In the genomic region with DNA sequence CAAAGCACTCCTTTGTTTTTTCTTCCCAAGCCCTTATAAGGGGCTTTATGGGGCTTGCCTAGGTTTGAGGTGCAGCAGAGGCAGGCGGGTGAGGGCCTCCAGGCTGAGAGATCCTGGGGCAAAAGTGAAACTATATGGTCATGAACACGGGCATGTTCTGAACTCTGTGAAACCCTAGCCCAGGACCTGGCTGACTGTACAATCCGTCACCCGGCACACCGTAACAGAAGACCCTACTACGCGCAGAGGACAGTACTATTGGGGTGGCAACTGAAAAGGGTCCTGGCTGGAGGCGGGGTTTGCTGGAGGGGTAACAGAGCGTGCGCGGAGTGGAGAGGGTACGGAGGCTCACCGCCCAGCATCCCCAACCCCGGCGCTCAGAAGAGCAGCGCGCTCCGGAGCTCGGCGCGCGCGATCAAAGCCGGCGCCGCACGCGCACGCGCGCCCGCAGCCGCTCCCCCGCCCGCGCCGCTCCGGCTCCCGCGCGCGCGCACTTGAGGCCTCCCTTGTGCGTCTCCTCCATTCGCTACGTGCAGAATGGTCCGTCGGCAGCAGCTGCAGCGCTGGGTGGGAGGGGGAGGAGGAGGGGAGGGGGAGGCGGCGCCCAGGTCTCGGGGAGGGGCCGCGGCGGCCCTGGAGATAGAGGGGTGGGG, we compare ENCODE assay signal across 9 cellular contexts. TPM values are rescaled to one million over a fixed set of nuclear protein-coding genes. Genes with fewer than 3 reads are reported as not detected.
DNase-seq lines count a peak whose midpoint lies in the region; ATAC-seq, FAIRE-seq and TF ChIP-seq lines count a peak whose summit lies in the region.
"Had no signal": no experiment of that assay in that cellular context is flagged by ENCODE, and none has a peak within 500 bp of the region (broad histone marks: within the 10 kb centered on the region; RNA-seq: fewer than 3 reads in every experiment).

No MANE protein-coding gene starts in this region.

- TF ChIP-seq RAD21 in A549 (conservative IDR thresholded peaks at IDR 0.05 in 1 of 2, IDR thresholded peaks at IDR 0.05 in 1 of 2): 0 out of 5 replicates have a peak, but pooled peaks of 1 of the 2 experiments have one; percentile 9

- no peaks in the 10 kb centered on the region for H3K9me3 ChIP-seq in A549

- CTCF ChIA-PET in A549 (lab: Yijun Ruan, JAX): interaction anchor here (0.6 to 14.0 kb wide), 18 partner anchors 8 to 406 kb away, joined by 3 to 235 read pairs (median 4); partner anchors contain the start of gene VEGFA

- H3K4me1 ChIP-seq in A549: peaks cover 46% of the 10 kb centered on the region

- no peak for TF ChIP-seq CTCF in A549 (IDR thresholded peaks at IDR 0.05)

- H3K27ac ChIP-seq in A549: peak overlapping the region; percentile 87 to 97

- 23% methylated on average over 12 of the region's 55 CpGs for WGBS in A549 (ENCODE audit: missing lambda C conversion rate)

- ATAC-seq in A549 (peak; percentile 67 to 70), HG03439 (IDR thresholded peaks at IDR 0.05; ENCODE audit: unreplicated experiment) (peak; percentile 58)

- TF ChIP-seq EP300 in A549 (IDR thresholded peaks at IDR 0.05): no peak

- POLR2A ChIA-PET in A549 (lab: Yijun Ruan, JAX): interaction anchor here (0.8 to 3.4 kb wide), 3 partner anchors 10 to 303 kb away, joined by 4 to 21 read pairs (median 5); partner anchors contain the start of gene VEGFA

- peak overlapping the region; percentile 40 for H3K4me3 ChIP-seq in A549

- H3K4me2 ChIP-seq in A549: peak overlapping the region; percentile 87

- peak; percentile 35; the same call in 1 of the 2 replicates for TF ChIP-seq POLR2A in A549 (IDR thresholded peaks at IDR 0.05; ENCODE audit: low read length)

- DNase-seq in A549 (ENCODE audit: low read depth in 1 of 2, low spot score in 1 of 2): peak; percentile 72
- DNase-seq in GM19238 (ENCODE audit: insufficient read length, low spot score): peak; percentile 93
- peak; percentile 92 for DNase-seq in activated CD4-positive, alpha-beta T cell treated with anti-CD3 and anti-CD28 coated beads for 48 hours
- peak; percentile 53 for DNase-seq in effector CD4-positive, alpha-beta T cell
- DNase-seq in middle frontal gyrus (ENCODE audit: extremely low spot score, low spot score): peak; percentile 47
- DNase-seq in stimulated activated CD8-positive, alpha-beta memory T cell treated with anti-CD3 and anti-CD28 coated beads, Interleukin-4, amount 100 ng/mL, for 1 hour (ENCODE audit: low read depth in 2 of 2, low spot score in 1 of 2): peak; percentile 25 to 29
- no peak for DNase-seq in DMS 273 treated with DMSO at 0.1 percent for 48 hours (lab: John Stamatoyannopoulos, UW)

- FAIRE-seq in A549 (lab: Jason Lieb, UNC): no peak
- FAIRE-seq: G401.6 had no signal

TF ChIP-seq in A549, 52 proteins besides CTCF, POLR2A, EP300 and RAD21:
- TF ChIP-seq, protein P1, sequence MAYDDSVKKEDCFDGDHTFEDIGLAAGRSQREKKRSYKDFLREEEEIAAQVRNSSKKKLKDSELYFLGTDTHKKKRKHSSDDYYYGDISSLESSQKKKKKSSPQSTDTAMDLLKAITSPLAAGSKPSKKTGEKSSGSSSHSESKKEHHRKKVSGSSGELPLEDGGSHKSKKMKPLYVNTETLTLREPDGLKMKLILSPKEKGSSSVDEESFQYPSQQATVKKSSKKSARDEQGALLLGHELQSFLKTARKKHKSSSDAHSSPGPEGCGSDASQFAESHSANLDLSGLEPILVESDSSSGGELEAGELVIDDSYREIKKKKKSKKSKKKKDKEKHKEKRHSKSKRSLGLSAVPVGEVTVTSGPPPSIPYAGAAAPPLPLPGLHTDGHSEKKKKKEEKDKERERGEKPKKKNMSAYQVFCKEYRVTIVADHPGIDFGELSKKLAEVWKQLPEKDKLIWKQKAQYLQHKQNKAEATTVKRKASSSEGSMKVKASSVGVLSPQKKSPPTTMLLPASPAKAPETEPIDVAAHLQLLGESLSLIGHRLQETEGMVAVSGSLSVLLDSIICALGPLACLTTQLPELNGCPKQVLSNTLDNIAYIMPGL (CRISPR knock-in tag; IDR thresholded peaks at IDR 0.05; ENCODE audit: borderline replicate concordance): no peak
- TF ChIP-seq TFCP2L1 (CRISPR knock-in tag; IDR thresholded peaks at IDR 0.05): no peak
- TF ChIP-seq FOSB (CRISPR knock-in tag; IDR thresholded peaks at IDR 0.05): no peak
- TF ChIP-seq KDM5A (IDR thresholded peaks at IDR 0.05): no peak
- TF ChIP-seq ZC3H11A (IDR thresholded peaks at IDR 0.05): no peak
- TF ChIP-seq BCL3 (IDR thresholded peaks at IDR 0.05): no peak
- TF ChIP-seq MAFK (IDR thresholded peaks at IDR 0.05; ENCODE audit: partially characterized antibody): no peak
- TF ChIP-seq, protein P2, sequence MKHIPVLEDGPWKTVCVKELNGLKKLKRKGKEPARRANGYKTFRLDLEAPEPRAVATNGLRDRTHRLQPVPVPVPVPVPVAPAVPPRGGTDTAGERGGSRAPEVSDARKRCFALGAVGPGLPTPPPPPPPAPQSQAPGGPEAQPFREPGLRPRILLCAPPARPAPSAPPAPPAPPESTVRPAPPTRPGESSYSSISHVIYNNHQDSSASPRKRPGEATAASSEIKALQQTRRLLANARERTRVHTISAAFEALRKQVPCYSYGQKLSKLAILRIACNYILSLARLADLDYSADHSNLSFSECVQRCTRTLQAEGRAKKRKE (CRISPR knock-in tag; IDR thresholded peaks at IDR 0.05; ENCODE audit: low read depth): no peak

RNA-seq across cellular contexts. Expression of gene MRPL14, which starts 54.2 kb away (rescaled TPM):
- polyA plus RNA-seq in A549 (2011; rRNA removed) (47.1 and 48.2 TPM in 2 replicates), A549 (2017; fragmentation: RNase III; extraction: RNeasy Plus Mini Kit Qiagen cat#74134 plus additional on column Dnase treatment) (55.3 to 56.5 TPM (median 56.3 TPM) in 3 replicates)
- polyA plus RNA-seq in A549 (2012; cell fraction: cytosol; rRNA removed): 108 and 113 TPM in 2 replicates
- 49.1 and 67.3 TPM in 2 replicates for polyA plus RNA-seq in A549 (2012; cell fraction: nucleus; rRNA removed)
- polyA minus RNA-seq in A549 (2011; rRNA and poly(A)+ RNA removed): 17.1 and 19.3 TPM in 2 replicates

RNA-seq across cellular contexts. Expression of gene TMEM63B, which starts 54.3 kb away (rescaled TPM):
- polyA plus RNA-seq in A549 (2011; rRNA removed): 24.0 and 25.4 TPM in 2 replicates
- polyA plus RNA-seq in A549 (2012; cell fraction: cytosol; rRNA removed): 26.0 and 33.3 TPM in 2 replicates
- 50.9 and 59.9 TPM in 2 replicates for polyA plus RNA-seq in A549 (2012; cell fraction: nucleus; rRNA removed)
- 18.3 to 22.2 TPM (median 21.6 TPM) in 3 replicates for polyA plus RNA-seq in A549 (2017; fragmentation: RNase III; extraction: RNeasy Plus Mini Kit Qiagen cat#74134 plus additional on column Dnase treatment)
- polyA minus RNA-seq in A549 (2011; rRNA and poly(A)+ RNA removed): 32.9 and 44.4 TPM in 2 replicates
